18 cellular contexts compared by ENCODE assay signal in genomic region chr9:102518324-102518723, GRCh38.
DNase-seq lines count a peak whose midpoint lies in the region; TF ChIP-seq lines count a peak whose summit lies in the region.
"Had no signal": no experiment of that assay in that cellular context is flagged by ENCODE, and none has a peak within 500 bp of the region (broad histone marks: within the 10 kb centered on the region; RNA-seq: fewer than 3 reads in every experiment).

No MANE protein-coding gene starts in this region.

- H3K36me3 ChIP-seq in tibial nerve (no peaks in the 10 kb centered on the region), transverse colon (no peaks in the 10 kb centered on the region)

- 83 to 87% methylated on average over 5 of the region's 5 CpGs for WGBS in tibial nerve, 2 donors
- WGBS in transverse colon (ENCODE audit: low coverage in 1 of 2), 2 donors, result 52 to 53% methylated on average over 5 of the region's 5 CpGs

- no peak for TF ChIP-seq EP300 in tibial nerve (IDR thresholded peaks at IDR 0.05)
- no peak for TF ChIP-seq EP300 in transverse colon (IDR thresholded peaks at IDR 0.05; ENCODE audit: low read depth)

- H3K9me3 ChIP-seq in tibial nerve (no peaks in the 10 kb centered on the region), transverse colon (no peaks in the 10 kb centered on the region)

- no peak overlapping the region for H3K4me3 ChIP-seq in LNCaP clone FGC (ENCODE audit: low read depth, low read length)
- no peak overlapping the region for H3K4me3 ChIP-seq in tibial nerve
- no peak overlapping the region for H3K4me3 ChIP-seq in transverse colon
- H3K4me3 ChIP-seq: K562, PC-9, SK-N-MC had no signal

- no peaks in the 10 kb centered on the region for H3K4me1 ChIP-seq in tibial nerve
- no peaks in the 10 kb centered on the region for H3K4me1 ChIP-seq in transverse colon

- DNase-seq in LNCaP clone FGC (ENCODE audit: low read depth) (peak; percentile 46), NCI-H2081 treated with DMSO at 0.1 percent for 48 hours (lab: John Stamatoyannopoulos, UW) (peak; percentile 28), tibial nerve (ENCODE audit: low spot score in 2 of 2) (no peak), transverse colon (no peak), pons (ENCODE audit: low spot score) (no peak)
- DNase-seq in activated naive CD4-positive, alpha-beta T cell (lab: John Stamatoyannopoulos, UW), result no peak
- DNase-seq: CD4-positive, alpha-beta T cell; GOT3; NCI-H1436; NCI-H2171 treated with DMSO at 0.1 percent for 48 hours; NCI-H524 treated with DMSO at 0.1 percent for 48 hours; PC-9; T-helper 1 cell had no signal

- H3K27me3 ChIP-seq in tibial nerve, result no peaks in the 10 kb centered on the region
- H3K27me3 ChIP-seq in transverse colon, result no peaks in the 10 kb centered on the region

- TF ChIP-seq POLR2A in tibial nerve (IDR thresholded peaks at IDR 0.05) (no peak), transverse colon (IDR thresholded peaks at IDR 0.05) (no peak)

- in situ Hi-C loops in transverse colon (cut with MboI; ENCODE audit: low pct_ligation_motif_present in 1 of 4, low pct_unique_long_range_greater_than_20kb in 1 of 4, low sequenced_read_pairs in 3 of 4), result no loop called here

- H3K27ac ChIP-seq in 22Rv1 (peak overlapping the region; percentile 71), VCaP (peak overlapping the region; percentile 80), tibial nerve (no peak overlapping the region), transverse colon (no peak overlapping the region)
- H3K27ac ChIP-seq: HL-60, PC-9, SK-N-MC had no signal

- TF ChIP-seq CTCF in 22Rv1 (IDR thresholded peaks at IDR 0.05) (no peak), LNCaP clone FGC (IDR thresholded peaks at IDR 0.05; ENCODE audit: control insufficient read depth, extremely low read depth, insufficient read depth) (no peak), VCaP (conservative IDR thresholded peaks at IDR 0.05) (no peak), tibial nerve (IDR thresholded peaks at IDR 0.05) (no peak), transverse colon (IDR thresholded peaks at IDR 0.05) (no peak)

- intact Hi-C loops in transverse colon (cut with DNase I; ENCODE audit: low total_unique reads), result no loop called here

Comparison
In these comparisons a context has a peak if more than half of its experiments do, and no peak if none do; other contexts are left out.
1. H3K27ac ChIP-seq: peak in 22Rv1 (single experiment) and VCaP (single experiment); none in tibial nerve (0 of 4) and transverse colon (0 of 4).
2. DNase-seq: peak in LNCaP clone FGC (single experiment) and NCI-H2081 treated with DMSO at 0.1 percent for 48 hours (single experiment); none in tibial nerve (0 of 2), transverse colon (single experiment), activated naive CD4-positive, alpha-beta T cell (0 of 4) and pons (single experiment).